In the genomic region with DNA sequence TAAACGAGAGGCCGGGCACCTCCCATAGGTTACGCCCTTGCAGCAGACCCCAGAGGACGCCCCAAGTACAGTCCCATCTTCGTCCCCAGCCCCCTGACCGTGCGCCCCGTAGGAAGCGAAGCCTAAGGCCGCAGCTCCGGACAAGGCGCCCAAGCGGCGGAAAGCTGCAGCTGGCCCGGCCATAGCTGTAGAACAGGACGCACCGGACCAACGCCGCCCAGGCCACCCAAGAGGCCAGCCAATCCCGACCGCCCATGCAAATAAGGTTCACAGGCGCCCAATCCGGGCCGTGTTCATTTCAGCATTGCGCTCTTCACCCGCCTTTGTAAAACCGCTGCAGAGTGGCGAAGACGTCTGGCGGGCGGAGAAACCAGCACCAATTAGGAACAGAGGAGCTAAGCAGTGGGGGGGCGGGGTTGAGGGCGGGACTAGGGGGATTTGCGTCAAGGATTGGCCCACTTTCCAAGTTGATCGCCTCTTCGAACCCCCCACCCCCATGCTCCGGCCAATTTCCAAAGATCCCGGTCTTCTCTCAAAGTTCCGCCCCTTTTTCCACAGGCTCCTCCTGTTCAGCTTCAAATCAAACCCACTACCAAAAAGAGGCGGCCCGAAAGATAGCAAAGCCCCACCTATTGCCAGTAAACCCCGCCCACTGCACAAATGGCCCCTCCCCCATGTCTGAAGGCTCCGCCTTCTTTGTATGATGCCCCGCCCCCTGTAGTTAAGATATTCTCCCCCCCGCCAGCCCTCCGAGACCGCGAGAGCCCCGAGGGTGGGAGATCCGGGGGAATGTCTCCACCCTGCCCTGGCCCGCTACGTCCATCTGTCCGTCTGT, we compare ENCODE assay signal across 8 cellular contexts. TPM values are rescaled to one million over a fixed set of nuclear protein-coding genes. Genes with fewer than 3 reads are reported as not detected.
DNase-seq lines count a peak whose midpoint lies in the region; ATAC-seq and TF ChIP-seq lines count a peak whose summit lies in the region.

A gene (minus strand): TSS at position 196 of the 835 bp plus-strand sequence. CDS start 13 bp downstream, at position 183.

- peaks cover 9% of the 10 kb centered on the region for H3K4me1 ChIP-seq in PC-3 (ENCODE audit: insufficient read depth, low read length)
- H3K4me1 ChIP-seq in mucosa of descending colon (ENCODE audit: low read depth): peaks cover 20% of the 10 kb centered on the region

- no peak for TF ChIP-seq CTCF in PC-3 (conservative IDR thresholded peaks at IDR 0.05; ENCODE audit: low read depth, low read length)
- no peak for TF ChIP-seq CTCF in mucosa of descending colon (IDR thresholded peaks at IDR 0.05)

- POLR2A ChIA-PET in PC-3 (lab: Charles Lee; ENCODE audit: unreplicated experiment): interaction anchor here (0.5 to 0.7 kb wide), 5 partner anchors 10 to 1935 kb away, joined by 3 to 5 read pairs (median 3); a partner anchor contains a TSS

- H3K9me3 Mint-ChIP-seq in IgD-negative memory B cell: no peaks in the 10 kb centered on the region

- peaks cover 5 to 19% (median 8%) of the 10 kb centered on the region in 3 donors for H3K4me1 Mint-ChIP-seq in IgD-negative memory B cell

- H3K27ac ChIP-seq in PC-3 (ENCODE audit: low read length) (0 out of 2 replicates have a peak within 1 kb of the TSS, but pooled peaks have one; percentile 13), epithelial cell of prostate (peak within 1 kb of the TSS; percentile 59)

- peak within 1 kb of the TSS; percentile 93 for H3K4me2 ChIP-seq in PC-3 (ENCODE audit: low read length)

- no peaks in the 10 kb centered on the region for H3K27me3 ChIP-seq in PC-3 (ENCODE audit: low read length)

- intact Hi-C loops in PC-3 (cut with micrococcal nuclease): loop anchor here (1.0 kb wide), 2 partner anchors 10 to 31 kb away; a partner anchor contains a TSS
- intact Hi-C loops in mucosa of descending colon (cut with DNase I, micrococcal nuclease): no loop called here

- peak within 1 kb of the TSS; percentile 80 for H2AFZ ChIP-seq in PC-3 (ENCODE audit: low read length)

- H3K4me3 Mint-ChIP-seq in IgD-negative memory B cell: peak within 1 kb of the TSS; percentile 95 to 98 (median 97)

- H3K79me2 ChIP-seq in PC-3 (ENCODE audit: low read length): peaks cover 6% of the 10 kb centered on the region; the same call in 1 of the 2 replicates

- H3K36me3 Mint-ChIP-seq in IgD-negative memory B cell: no peaks in the 10 kb centered on the region

- no peaks in the 10 kb centered on the region for H3K9me3 ChIP-seq in PC-3 (ENCODE audit: low read length)
- no peaks in the 10 kb centered on the region for H3K9me3 ChIP-seq in mucosa of descending colon

- H3K9ac ChIP-seq in PC-3 (ENCODE audit: low read length): peak within 1 kb of the TSS; percentile 73

- no peaks in the 10 kb centered on the region for H3K36me3 ChIP-seq in PC-3 (ENCODE audit: low read depth, low read length)
- no peaks in the 10 kb centered on the region for H3K36me3 ChIP-seq in mucosa of descending colon (ENCODE audit: low read depth)

- peak within 1 kb of the TSS; percentile 85 for H3K4me3 ChIP-seq in PC-3 (ENCODE audit: low read length)
- peak within 1 kb of the TSS; percentile 22 for H3K4me3 ChIP-seq in mucosa of descending colon

- no peaks in the 10 kb centered on the region for H4K20me1 ChIP-seq in PC-3 (ENCODE audit: low read length)

- DNase-seq in DMS 273 (lab: John Stamatoyannopoulos, UW; ENCODE audit: unreplicated experiment): peak; percentile 98
- peak; percentile 97 for DNase-seq in PC-3
- DNase-seq in activated T-cell treated with anti-CD3 and anti-CD28 coated beads for 48 hours (ENCODE audit: low read depth): peak; percentile 90
- peak; percentile 96 for DNase-seq in epithelial cell of prostate (ENCODE audit: low read depth, low spot score)
- peak; percentile 97 to 99 (median 98) for DNase-seq in mucosa of descending colon
- DNase-seq in stimulated activated CD8-positive, alpha-beta memory T cell treated with anti-CD3 and anti-CD28 coated beads, Interleukin-4, amount 100 ng/mL, for 24 hours (ENCODE audit: low read depth): peak; percentile 93

- H3F3A ChIP-seq in PC-3 (ENCODE audit: low read length, unreplicated experiment): no peaks in the 10 kb centered on the region

- BruUV-seq in PC-3 (replicated peaks; lab: Mats Ljungman, UMichigan): no TSS peak

- H3K27ac Mint-ChIP-seq in IgD-negative memory B cell: peak within 1 kb of the TSS; percentile 81 to 95 (median 87)

- peak; percentile 89 for ATAC-seq in GM21529 (IDR thresholded peaks at IDR 0.05; ENCODE audit: unreplicated experiment)
- ATAC-seq in PC-3: peak; percentile 87
- peak; percentile 90 for ATAC-seq in mucosa of descending colon

- CTCF ChIA-PET in PC-3 (lab: Charles Lee): interaction anchor here (0.8 to 1.2 kb wide), 5 partner anchors 10 to 284 kb away, joined by 3 to 6 read pairs (median 4); a partner anchor contains a TSS

- H3K9me2 ChIP-seq in PC-3 (replicated peaks; ENCODE audit: low read length): no peaks in the 10 kb centered on the region

- peaks cover 4% of the 10 kb centered on the region for H3K27me3 Mint-ChIP-seq in IgD-negative memory B cell

RNA-seq across cellular contexts. Expression of the gene that starts here (rescaled TPM):
- 84.7 TPM for polyA plus RNA-seq in IgD-negative memory B cell
- total RNA-seq in PC-3 (2014; rRNA removed): 56.6 and 82.4 TPM in 2 replicates
- 10 to 100 TPM; 51.9 to 85.1 (median 64.9) TPM for total RNA-seq in mucosa of descending colon

Comparison
In these comparisons a context has a peak if more than half of its experiments do, and no peak if none do; other contexts are left out.
1. Peak in every context shown above with its lines: DNase-seq, ATAC-seq, H3K4me3 ChIP-seq and H3K27ac ChIP-seq.